In the genomic region with DNA sequence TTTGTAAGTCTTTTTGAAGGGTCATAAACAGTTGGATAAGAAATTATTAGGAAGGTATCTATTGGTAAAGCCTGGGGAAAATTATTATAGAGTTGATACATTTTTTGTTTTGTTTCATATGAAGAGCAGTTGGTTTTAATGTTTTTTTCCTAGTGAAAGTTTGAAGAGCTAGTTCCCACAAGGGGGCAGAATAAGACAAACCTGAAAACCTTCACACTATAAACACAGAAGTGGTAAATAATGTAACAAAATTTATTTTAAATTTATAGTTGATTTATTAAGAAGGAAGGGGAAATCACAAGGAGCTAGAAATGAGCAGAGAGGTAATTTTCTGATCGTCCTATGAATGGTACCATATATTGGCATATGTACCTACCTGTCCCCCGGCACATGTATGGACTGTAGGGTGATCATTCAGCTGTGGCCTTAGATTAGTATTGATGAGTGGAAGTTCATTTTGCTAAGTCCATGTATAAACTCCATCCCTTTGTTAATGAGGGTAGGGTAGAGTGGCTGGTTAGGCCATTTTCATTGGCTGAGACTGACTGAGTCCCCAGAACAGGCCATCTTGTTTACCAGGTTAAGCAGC, we compare ENCODE assay signal across 8 cellular contexts.
DNase-seq lines count a peak whose midpoint lies in the region; ATAC-seq and TF ChIP-seq lines count a peak whose summit lies in the region.

No MANE protein-coding gene starts in this region.

- no peaks in the 10 kb centered on the region for H3K9me3 ChIP-seq in Panc1 (ENCODE audit: control insufficient read depth, insufficient read depth, low read depth, low read length)

- no peaks in the 10 kb centered on the region for H3K36me3 ChIP-seq in Panc1 (ENCODE audit: control insufficient read depth, insufficient read depth, low read length)

- no TSS peak for BruUV-seq in Panc1 (replicated peaks; lab: Mats Ljungman, UMichigan)

- H3K4me3 ChIP-seq in Panc1 (ENCODE audit: low read depth in 2 of 2, low read length in 2 of 2), result no peak overlapping the region

- ATAC-seq in Panc1, result peak; percentile 62; the same call in 1 of the 2 replicates
- no peak for ATAC-seq in HG03521 (IDR thresholded peaks at IDR 0.05; ENCODE audit: unreplicated experiment)

- peak; percentile 53 for TF ChIP-seq CTCF in Panc1 (IDR thresholded peaks at IDR 0.05)

- 0 out of 2 replicates have a peak overlapping the region, but pooled peaks have one; percentile 44 for H3K27ac ChIP-seq in Panc1 (ENCODE audit: low read length)

- intact Hi-C loops in Panc1 (cut with micrococcal nuclease; ENCODE audit: unreplicated experiment), result no loop called here

- in situ Hi-C loops in Panc1 (cut with HindIII; ENCODE audit: low pct_unique_long_range_greater_than_20kb, low sequenced_read_pairs), result no loop called here

- CTCF ChIA-PET in Panc1 (lab: Charles Lee), result interaction anchor here (0.6 to 1.8 kb wide), 3 partner anchors 57 to 328 kb away, joined by 3 to 17 read pairs (median 3); no protein-coding TSS in a partner anchor

- H3K4me1 ChIP-seq in Panc1 (ENCODE audit: control insufficient read depth, insufficient read depth, low read length), result peaks cover 5% of the 10 kb centered on the region; the same call in 1 of the 2 replicates

- POLR2A ChIA-PET in Panc1 (lab: Charles Lee), result no interaction called here

- peak; percentile 37 for DNase-seq in NCI-H82 (lab: John Stamatoyannopoulos, UW)
- no peak for DNase-seq in NCI-H82 treated with DMSO at 0.1 percent for 48 hours (lab: John Stamatoyannopoulos, UW; ENCODE audit: unreplicated experiment)
- no peak for DNase-seq in Panc1 (ENCODE audit: low read depth, low spot score)
- peak; percentile 39 for DNase-seq in fibroblast of gingiva (ENCODE audit: low read depth)
- peak; percentile 6 for DNase-seq in smooth muscle cell of the brain vasculature (ENCODE audit: low read depth, low spot score)
- no peak for DNase-seq in stimulated activated CD4-positive, alpha-beta T cell treated with anti-CD3 and anti-CD28 coated beads, Interleukin-15, amount 100 ng/mL, for 24 hours
- DNase-seq in activated effector memory CD4-positive, alpha-beta T cell treated with anti-CD3 and anti-CD28 coated beads, Interleukin-2, amount 50 U/mL, for 16 hours, result no peak

- no peaks in the 10 kb centered on the region for H3K27me3 ChIP-seq in Panc1 (ENCODE audit: control insufficient read depth, insufficient read depth, low read length)

Comparison
In these comparisons a context has a peak if more than half of its experiments do, and no peak if none do; other contexts are left out.
1. DNase-seq: peak in NCI-H82 (single experiment), fibroblast of gingiva (single experiment) and smooth muscle cell of the brain vasculature (single experiment); none in NCI-H82 treated with DMSO at 0.1 percent for 48 hours (single experiment), Panc1 (single experiment), stimulated activated CD4-positive, alpha-beta T cell treated with anti-CD3 and anti-CD28 coated beads, Interleukin-15, amount 100 ng/mL, for 24 hours (single experiment) and activated effector memory CD4-positive, alpha-beta T cell treated with anti-CD3 and anti-CD28 coated beads, Interleukin-2, amount 50 U/mL, for 16 hours (single experiment).